10 cellular contexts compared by ENCODE assay signal in the genomic region with DNA sequence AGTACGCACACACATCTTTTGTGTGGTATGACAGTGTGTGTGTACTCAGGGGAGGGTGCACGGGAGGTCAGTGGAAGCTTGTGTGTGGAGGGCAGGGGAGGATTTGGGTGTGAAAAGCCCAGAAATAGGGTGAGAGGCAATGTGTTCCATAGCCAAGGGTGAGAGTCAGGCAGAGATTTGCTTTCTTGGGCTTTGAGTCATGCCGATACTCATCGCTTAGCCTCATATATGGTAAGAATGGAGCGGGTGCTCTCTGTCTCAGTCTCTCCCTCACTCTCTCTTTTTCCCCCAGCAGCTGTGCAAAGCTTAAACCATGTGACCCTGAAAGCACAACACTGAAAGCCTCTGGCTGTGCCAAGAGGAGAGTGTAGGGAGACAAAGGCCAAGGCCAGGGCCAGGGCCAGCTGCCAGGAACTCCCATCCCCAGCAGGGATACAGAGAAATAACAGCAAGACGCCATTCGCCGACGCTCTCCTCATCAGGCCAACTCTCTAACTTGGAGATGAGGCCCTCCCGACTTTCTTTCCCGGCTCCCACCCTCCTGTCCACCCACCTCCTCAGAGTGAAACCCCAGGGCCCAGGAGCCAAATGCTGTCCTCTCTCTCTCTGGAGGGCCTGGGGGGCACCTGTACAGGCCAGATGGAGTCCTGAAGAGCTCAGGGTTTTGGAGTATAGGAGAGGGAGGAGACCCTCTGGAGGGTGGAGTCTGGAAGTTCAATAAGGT. TPM values are rescaled to one million over a fixed set of nuclear protein-coding genes. Genes with fewer than 3 reads are reported as not detected.
A peak's percentile ranks its signal among the peaks of the same experiment; 100 is the strongest.
DNase-seq lines count a peak whose midpoint lies in the region; ATAC-seq and TF ChIP-seq lines count a peak whose summit lies in the region.
"Had no signal": no experiment of that assay in that cellular context is flagged by ENCODE, and none has a peak within 500 bp of the region (broad histone marks: within the 10 kb centered on the region; RNA-seq: fewer than 3 reads in every experiment).

No MANE protein-coding gene starts in this region.

- no peaks in the 10 kb centered on the region for H3K79me2 ChIP-seq in smooth muscle cell (ENCODE audit: low read depth)

- no peak for TF ChIP-seq EP300 in transverse colon (IDR thresholded peaks at IDR 0.05; ENCODE audit: low read depth)

- intact Hi-C loops in dorsolateral prefrontal cortex (cut with DNase I) = loop anchor here (1.0 to 2.0 kb wide), 4 partner anchors 12 to 32 kb away; a partner anchor contains a TSS
- intact Hi-C loops in transverse colon (cut with DNase I; ENCODE audit: low total_unique reads) = no loop called here

- TF ChIP-seq CTCF in dorsolateral prefrontal cortex (IDR thresholded peaks at IDR 0.05 in 54 of 56, conservative IDR thresholded peaks at IDR 0.05 in 2 of 56; ENCODE audit: low read depth in 1 of 56, partially characterized antibody in 56 of 56) (peak in 13 of 56 donors; percentile 6 to 29 (median 17)), transverse colon (IDR thresholded peaks at IDR 0.05) (no peak), smooth muscle cell (IDR thresholded peaks at IDR 0.05; ENCODE audit: borderline replicate concordance, insufficient read depth, poor library complexity, severe bottlenecking) (no peak)

- H3K9me3 ChIP-seq in transverse colon (no peaks in the 10 kb centered on the region), smooth muscle cell (replicated peaks; ENCODE audit: low read depth) (no peaks in the 10 kb centered on the region)

- no peak overlapping the region for H3K4me2 ChIP-seq in smooth muscle cell

- no peak for ATAC-seq in GM21786 (IDR thresholded peaks at IDR 0.05; ENCODE audit: unreplicated experiment)

- H3K36me3 ChIP-seq in transverse colon = no peaks in the 10 kb centered on the region
- no peaks in the 10 kb centered on the region for H3K36me3 ChIP-seq in smooth muscle cell (ENCODE audit: low read depth)

- H3F3A ChIP-seq in smooth muscle cell (ENCODE audit: low read depth) = no peaks in the 10 kb centered on the region

- H3K4me1 ChIP-seq in transverse colon (peaks cover 0 to 6% (median 4%) of the 10 kb centered on the region in 4 donors), smooth muscle cell (ENCODE audit: low read depth) (no peaks in the 10 kb centered on the region)

- DNase-seq in NCI-H2081 (lab: John Stamatoyannopoulos, UW) = peak; percentile 69 to 85
- DNase-seq in NCI-H2081 treated with DMSO at 0.1 percent for 48 hours (lab: John Stamatoyannopoulos, UW) = no peak
- DNase-seq in dorsolateral prefrontal cortex = peak in 9 of 10 donors; percentile 89 to 97 (median 91)
- DNase-seq in midbrain (lab: John Stamatoyannopoulos, UW) = peak; percentile 93
- no peak for DNase-seq in transverse colon
- DNase-seq in smooth muscle cell (lab: John Stamatoyannopoulos, UW; ENCODE audit: unreplicated experiment) = no peak
- DNase-seq in GM19238 (ENCODE audit: insufficient read length, low spot score) = no peak
- DNase-seq: natural killer cell, T-helper 9 cell had no signal

- peak overlapping the region; percentile 79 to 100 (median 98) for H3K27ac ChIP-seq in dorsolateral prefrontal cortex
- peak overlapping the region; percentile 19 to 48 (median 39) for H3K27ac ChIP-seq in transverse colon
- H3K27ac ChIP-seq in smooth muscle cell (ENCODE audit: low read depth) = no peak overlapping the region

- TF ChIP-seq POLR2A in transverse colon (IDR thresholded peaks at IDR 0.05) = no peak

- in situ Hi-C loops in transverse colon (cut with MboI; ENCODE audit: low pct_ligation_motif_present in 1 of 4, low pct_unique_long_range_greater_than_20kb in 1 of 4, low sequenced_read_pairs in 3 of 4) = no loop called here

- no peaks in the 10 kb centered on the region for H4K20me1 ChIP-seq in smooth muscle cell (ENCODE audit: low read depth)

- 68 to 70% methylated on average over 2 to 11 of the region's 11 CpGs for WGBS in transverse colon (ENCODE audit: low coverage in 1 of 2), 2 donors
- 82% methylated on average over 11 of the region's 11 CpGs for WGBS in smooth muscle cell (ENCODE audit: low lambda C conversion rate)

- no peak overlapping the region for H2AFZ ChIP-seq in smooth muscle cell (ENCODE audit: low read depth)

- H3K27me3 ChIP-seq in dorsolateral prefrontal cortex (no peaks in the 10 kb centered on the region), transverse colon (no peaks in the 10 kb centered on the region), smooth muscle cell (ENCODE audit: low read depth) (no peaks in the 10 kb centered on the region)

- H3K4me3 ChIP-seq in dorsolateral prefrontal cortex = peak overlapping the region in 22 of 59 donors; percentile 2 to 46 (median 18)
- H3K4me3 ChIP-seq in transverse colon = no peak overlapping the region
- H3K4me3 ChIP-seq in smooth muscle cell = no peak overlapping the region

- no peak overlapping the region for H3K9ac ChIP-seq in smooth muscle cell (ENCODE audit: low read depth)

RNA-seq across cellular contexts. Expression of a gene that starts 20.3 kb away (rescaled TPM):
- total RNA-seq in dorsolateral prefrontal cortex (100 to 1,000 TPM; 126 to 274 (median 183) TPM), transverse colon (100 to 1,000 TPM in 2 of 4 donors, 10 to 100 TPM in 2; 84.2 to 290 (median 151) TPM), smooth muscle cell (15.4 and 28.6 TPM in 2 replicates)
- polyA plus RNA-seq in smooth muscle cell = 3.1 and 9.5 TPM in 2 replicates

RNA-seq across cellular contexts. Expression of a gene that starts 33.1 kb away (rescaled TPM):
- 10 to 100 TPM; 40.8 to 77.7 (median 61.3) TPM for total RNA-seq in dorsolateral prefrontal cortex
- 100 to 1,000 TPM in 2 of 4 donors, 10 to 100 TPM in 2; 46.4 to 211 (median 93.4) TPM for total RNA-seq in transverse colon
- total RNA-seq in smooth muscle cell = 15.3 and 15.6 TPM in 2 replicates
- 2.4 and 4.3 TPM in 2 replicates for polyA plus RNA-seq in smooth muscle cell

Comparison
In these comparisons a context has a peak if more than half of its experiments do, and no peak if none do; other contexts are left out.
1. DNase-seq: peak in NCI-H2081 (2 of 2), dorsolateral prefrontal cortex (9 of 10) and midbrain (single experiment); none in NCI-H2081 treated with DMSO at 0.1 percent for 48 hours (single experiment), transverse colon (single experiment), smooth muscle cell (single experiment) and GM19238 (single experiment).